ENCODE assay signal across 35 cellular contexts in the genomic region with DNA sequence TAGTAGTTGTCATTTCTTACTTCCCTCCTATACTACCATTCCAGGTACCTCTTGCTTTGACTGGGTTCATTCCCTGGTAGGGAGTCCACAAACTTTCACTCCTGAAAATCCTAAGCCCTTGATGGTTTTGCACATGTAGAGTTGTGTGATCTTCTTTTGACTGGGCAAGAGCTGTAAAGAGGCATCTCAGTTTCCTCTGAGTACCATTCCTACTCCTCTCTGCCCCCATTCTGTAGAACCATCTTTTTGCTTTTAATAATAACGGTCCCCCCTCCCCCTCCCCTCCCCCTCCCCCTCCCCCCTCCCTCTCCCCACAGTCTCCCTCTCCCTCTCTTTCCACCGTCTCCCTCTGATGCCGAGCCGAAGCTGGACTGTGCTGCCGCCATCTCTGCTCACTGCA.
"Had no signal": no experiment of that assay in that cellular context is flagged by ENCODE, and none has a peak within 500 bp of the region (broad histone marks: within the 10 kb centered on the region; RNA-seq: fewer than 3 reads in every experiment).

No MANE protein-coding gene starts in this region.

- H3K27me3 ChIP-seq: MG63 had no signal

- DNase-seq: Karpas-422, Kasumi-1, MG63, MM.1S, MV-4-11, NCI-H1048, NCI-H1092, NCI-H1092 treated with DMSO at 0.1 percent for 48 hours, NCI-H1105, NCI-H1105 treated with DMSO at 0.1 percent for 48 hours, NCI-H1417, NCI-H1417 treated with DMSO at 0.1 percent for 48 hours, NCI-H1436, NCI-H1436 treated with DMSO at 0.1 percent for 48 hours, NCI-H146, NCI-H1694, NCI-H1694 treated with DMSO at 0.1 percent for 48 hours, NCI-H187, NCI-H187 treated with DMSO at 0.1 percent for 48 hours, NCI-H1930, NCI-H2029, NCI-H2029 treated with DMSO at 0.1 percent for 48 hours, NCI-H2081, NCI-H2081 treated with DMSO at 0.1 percent for 48 hours, NCI-H2107, NCI-H2171, NCI-H2171 treated with DMSO at 0.1 percent for 48 hours, NCI-H2227 treated with DMSO at 0.1 percent for 48 hours, NCI-H226, NCI-H345, NCI-H446, NCI-H446 treated with DMSO at 0.1 percent for 48 hours, NCI-H510A, NCI-H510A treated with DMSO at 0.1 percent for 48 hours, NCI-H524 had no signal

- H3K36me3 ChIP-seq: MG63 had no signal

- H3K9me3 ChIP-seq: MG63 had no signal

- H3K4me3 ChIP-seq: MG63 had no signal
